9 cellular contexts compared by ENCODE assay signal in genomic region chr11:62677709-62678108, GRCh38. TPM values are rescaled to one million over a fixed set of nuclear protein-coding genes. Genes with fewer than 3 reads are reported as not detected.
DNase-seq lines count a peak whose midpoint lies in the region; TF ChIP-seq lines count a peak whose summit lies in the region.
"Had no signal": no experiment of that assay in that cellular context is flagged by ENCODE, and none has a peak within 500 bp of the region (broad histone marks: within the 10 kb centered on the region; RNA-seq: fewer than 3 reads in every experiment).

No MANE protein-coding gene starts in this region.

- H3F3A ChIP-seq in DOHH2 (ENCODE audit: control insufficient read depth, insufficient read depth), result peaks cover 20% of the 10 kb centered on the region
- no peaks in the 10 kb centered on the region for H3F3A ChIP-seq in OCI-LY1 (ENCODE audit: insufficient read depth, low read length)

- no peak overlapping the region for H3K27ac ChIP-seq in DOHH2 (ENCODE audit: low read depth, low read length)
- H3K27ac ChIP-seq in OCI-LY1 (ENCODE audit: low read depth, low read length, poor library complexity, severe bottlenecking), result no peak overlapping the region
- H3K27ac ChIP-seq in effector memory CD4-positive, alpha-beta T cell (ENCODE audit: insufficient read depth, low read length, poor library complexity, severe bottlenecking), result peak overlapping the region; percentile 97
- H3K27ac ChIP-seq in neutrophil, result peak overlapping the region; percentile 90
- peak overlapping the region in 1 of 3 donors; percentile 82 for H3K27ac ChIP-seq in thyroid gland

- H3K27me3 ChIP-seq in DOHH2 (ENCODE audit: control insufficient read depth, low read length) (no peaks in the 10 kb centered on the region), OCI-LY1 (ENCODE audit: insufficient read depth, low read length) (no peaks in the 10 kb centered on the region), neutrophil (no peaks in the 10 kb centered on the region), thyroid gland (no peaks in the 10 kb centered on the region)
- no peaks in the 10 kb centered on the region for H3K27me3 ChIP-seq in effector memory CD4-positive, alpha-beta T cell (replicated peaks; ENCODE audit: control insufficient read depth, insufficient read depth, low read length, poor library complexity, severe bottlenecking)

- no peak for DNase-seq in effector memory CD4-positive, alpha-beta T cell
- DNase-seq in GDM1 (lab: John Stamatoyannopoulos, UW), result no peak
- no peak for DNase-seq in thyroid gland
- DNase-seq in COLO829 (ENCODE audit: low spot score), result no peak
- DNase-seq in anterior cingulate cortex (lab: John Stamatoyannopoulos, UW), result no peak
- DNase-seq: stimulated activated CD4-positive, alpha-beta T cell treated with anti-CD3 and anti-CD28 coated beads, Interleukin-12 subunit alpha, Interleukin-12 subunit beta, amount 100 ng/mL, for 4 hours had no signal

- peaks cover 47% of the 10 kb centered on the region for H3K36me3 ChIP-seq in DOHH2 (ENCODE audit: control insufficient read depth, low read length)
- peaks cover 33% of the 10 kb centered on the region; the same call in 1 of the 2 replicates for H3K36me3 ChIP-seq in OCI-LY1 (ENCODE audit: insufficient read depth, low read length)
- H3K36me3 ChIP-seq in effector memory CD4-positive, alpha-beta T cell (ENCODE audit: control insufficient read depth, insufficient read depth, low read length), result peaks cover 8% of the 10 kb centered on the region
- peaks cover 50% of the 10 kb centered on the region for H3K36me3 ChIP-seq in neutrophil
- H3K36me3 ChIP-seq in thyroid gland, result peaks cover 12% of the 10 kb centered on the region in 2 donors

- no peaks in the 10 kb centered on the region for H4K20me1 ChIP-seq in DOHH2 (ENCODE audit: control insufficient read depth, insufficient read depth, low read depth, low read length)
- H4K20me1 ChIP-seq in OCI-LY1 (ENCODE audit: insufficient read depth, low read length), result no peaks in the 10 kb centered on the region

- H3K79me2 ChIP-seq in DOHH2 (ENCODE audit: control insufficient read depth, low read length) (peaks cover 63% of the 10 kb centered on the region), OCI-LY1 (ENCODE audit: insufficient read depth, low read length) (no peaks in the 10 kb centered on the region; the same call in 1 of the 2 replicates)

- WGBS in thyroid gland, 2 donors, result 83 to 85% methylated on average over 15 of the region's 15 CpGs

- peak overlapping the region; percentile 98 for H3K4me3 ChIP-seq in DOHH2 (ENCODE audit: low read length)
- H3K4me3 ChIP-seq in OCI-LY1 (ENCODE audit: low read depth, low read length, poor library complexity, severe bottlenecking), result peak overlapping the region; percentile 95
- peak overlapping the region; percentile 83 for H3K4me3 ChIP-seq in effector memory CD4-positive, alpha-beta T cell (ENCODE audit: insufficient read depth, low read depth, low read length, poor library complexity, severe bottlenecking)
- H3K4me3 ChIP-seq in neutrophil (ENCODE audit: low read depth in 1 of 2, low read length in 1 of 2), result peak overlapping the region; percentile 87 to 98
- peak overlapping the region in 1 of 3 donors; percentile 82 for H3K4me3 ChIP-seq in thyroid gland (replicated peaks in 1 of 3)

- H3K4me2 ChIP-seq in DOHH2 (ENCODE audit: low read length), result peak overlapping the region; percentile 98
- H3K4me2 ChIP-seq in OCI-LY1 (ENCODE audit: low read length), result peak overlapping the region; percentile 94

- peaks cover 51% of the 10 kb centered on the region for H3K4me1 ChIP-seq in DOHH2 (ENCODE audit: control insufficient read depth, low read length)
- H3K4me1 ChIP-seq in OCI-LY1 (ENCODE audit: insufficient read depth, low read length, severe bottlenecking), result peaks cover 46% of the 10 kb centered on the region
- peaks cover 16% of the 10 kb centered on the region for H3K4me1 ChIP-seq in effector memory CD4-positive, alpha-beta T cell (ENCODE audit: control insufficient read depth, insufficient read depth, low read length, poor library complexity, severe bottlenecking)
- H3K4me1 ChIP-seq in neutrophil (ENCODE audit: control insufficient read depth in 1 of 2, insufficient read depth in 1 of 2, low read depth in 1 of 2, low read length in 1 of 2), result peaks cover 22 to 25% of the 10 kb centered on the region in 2 experiments
- H3K4me1 ChIP-seq in thyroid gland, result peaks cover 8 to 27% of the 10 kb centered on the region in 2 donors

- H3K9me2 ChIP-seq in DOHH2 (replicated peaks; ENCODE audit: control insufficient read depth, low read length) (no peaks in the 10 kb centered on the region), OCI-LY1 (ENCODE audit: low read depth, low read length) (no peaks in the 10 kb centered on the region)

- TF ChIP-seq CTCF in DOHH2 (IDR thresholded peaks at IDR 0.05; ENCODE audit: low read depth, low read length, poor library complexity, severe bottlenecking) (no peak), OCI-LY1 (IDR thresholded peaks at IDR 0.05; ENCODE audit: low read length) (no peak), neutrophil (IDR thresholded peaks at IDR 0.05) (no peak), thyroid gland (IDR thresholded peaks at IDR 0.05) (no peak)

- intact Hi-C loops in thyroid gland (cut with DNase I), result no loop called here

- H3K9ac ChIP-seq in OCI-LY1 (ENCODE audit: low read length), result peak overlapping the region; percentile 94; the same call in 1 of the 2 replicates

- H3K9me3 ChIP-seq in DOHH2 (ENCODE audit: control insufficient read depth, insufficient read depth, low read length), result no peaks in the 10 kb centered on the region
- H3K9me3 ChIP-seq in OCI-LY1 (ENCODE audit: low read length), result no peaks in the 10 kb centered on the region
- no peaks in the 10 kb centered on the region for H3K9me3 ChIP-seq in effector memory CD4-positive, alpha-beta T cell (ENCODE audit: control insufficient read depth, low read length)
- H3K9me3 ChIP-seq in neutrophil, result no peaks in the 10 kb centered on the region
- H3K9me3 ChIP-seq in thyroid gland, result no peaks in the 10 kb centered on the region

- no peak overlapping the region for H2AFZ ChIP-seq in OCI-LY1 (ENCODE audit: low read length)

- no peak for TF ChIP-seq POLR2A in thyroid gland (IDR thresholded peaks at IDR 0.05)

RNA-seq across cellular contexts. Expression of gene UBXN1, which starts 1.2 kb away (rescaled TPM):
- total RNA-seq in thyroid gland, result 100 to 1,000 TPM; 120 to 184 (median 149) TPM

RNA-seq across cellular contexts. Expression of gene LBHD1, which starts 5.6 kb away (rescaled TPM):
- total RNA-seq in thyroid gland, result 10 to 100 TPM in 2 of 4 donors, 1 to 10 TPM in 2; 5.8 to 15.5 (median 9.3) TPM

RNA-seq across cellular contexts. Expression of gene UQCC3, which starts 6.2 kb away (rescaled TPM):
- 10 to 100 TPM in 2 of 4 donors, 1 to 10 TPM in 2; 5.7 to 10.6 (median 8.1) TPM for total RNA-seq in thyroid gland

RNA-seq across cellular contexts. Expression of gene LRRN4CL, which starts 11.6 kb away (rescaled TPM):
- 10 to 100 TPM in 2 of 4 donors, 1 to 10 TPM in 2; 2.5 to 18.3 (median 9.0) TPM for total RNA-seq in thyroid gland

RNA-seq across cellular contexts. Expression of gene CSKMT, which starts 12.6 kb away (rescaled TPM):
- 10 to 100 TPM in 1 of 4 donors, 1 to 10 TPM in 2, under 1 TPM in 1; 0.83 to 13.5 (median 5.7) TPM for total RNA-seq in thyroid gland

Comparison
In these comparisons a context has a peak if more than half of its experiments do, and no peak if none do; other contexts are left out.
1. H3K27ac ChIP-seq: peak in effector memory CD4-positive, alpha-beta T cell (single experiment) and neutrophil (single experiment); none in DOHH2 (single experiment) and OCI-LY1 (single experiment).